In the genomic region with DNA sequence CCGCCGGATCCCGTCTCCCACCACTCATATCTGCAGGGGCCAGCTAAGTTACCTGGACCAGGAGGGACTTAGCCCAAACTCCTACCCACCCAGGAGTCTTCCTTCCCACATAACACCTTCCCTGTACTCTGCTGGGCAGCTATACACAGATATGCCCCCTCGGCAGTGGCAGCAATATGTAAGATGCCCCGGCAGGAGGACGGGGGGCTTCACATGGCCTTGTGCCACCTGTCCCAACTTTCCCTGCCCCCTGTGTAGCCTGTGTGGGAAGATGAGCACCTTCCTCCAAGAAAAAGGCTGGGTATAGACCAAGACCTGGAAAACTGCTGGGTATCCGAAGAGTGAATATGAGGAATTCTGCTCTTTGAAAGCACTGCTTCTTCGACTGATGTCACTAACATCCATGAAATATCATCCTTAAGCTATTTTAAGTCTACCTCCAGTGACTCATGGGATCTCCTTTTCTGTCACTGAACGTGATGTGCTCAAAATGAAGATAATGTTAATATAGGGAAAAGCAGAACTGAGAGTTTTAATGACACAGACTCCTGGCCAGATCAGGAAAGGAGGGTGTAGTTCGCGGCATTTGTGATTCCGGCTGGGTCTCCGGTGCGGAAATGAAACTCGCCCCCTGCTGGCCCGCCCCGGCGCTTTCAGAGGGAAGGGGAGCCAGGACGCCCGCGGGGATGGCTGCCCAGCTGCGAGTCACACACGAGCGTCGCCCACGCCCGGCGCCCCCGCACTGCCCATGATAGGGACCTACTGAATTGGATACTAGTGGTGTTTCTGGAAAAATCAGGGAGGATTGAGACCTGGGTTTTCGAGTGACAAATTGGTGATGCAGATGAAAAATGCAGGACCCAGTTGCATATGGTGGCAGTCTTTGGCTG, we compare ENCODE assay signal across 8 cellular contexts.
DNase-seq lines count a peak whose midpoint lies in the region; ATAC-seq and TF ChIP-seq lines count a peak whose summit lies in the region.

No MANE protein-coding gene starts in this region.

- TF ChIP-seq EP300 in ovary (IDR thresholded peaks at IDR 0.05) = no peak

- peak; percentile 46 for ATAC-seq in GM19025 (IDR thresholded peaks at IDR 0.05; ENCODE audit: low read depth, unreplicated experiment)
- ATAC-seq in HG03159 (IDR thresholded peaks at IDR 0.05; ENCODE audit: unreplicated experiment) = peak; percentile 58

- no peaks in the 10 kb centered on the region for H3K9me3 ChIP-seq in ovary
- no peaks in the 10 kb centered on the region for H3K9me3 ChIP-seq in tibial artery

- no peak for TF ChIP-seq POLR2A in ovary (IDR thresholded peaks at IDR 0.05)

- CTCF ChIA-PET in RWPE1 (lab: Yijun Ruan, JAX) = interaction anchor here (0.6 to 3.6 kb wide), 5 partner anchors 15 to 470 kb away, joined by 3 to 24 read pairs (median 3); no protein-coding TSS in a partner anchor

- peaks cover 6% of the 10 kb centered on the region for H3K4me1 ChIP-seq in ovary (ENCODE audit: insufficient read depth)
- peaks cover 0 to 14% (median 8%) of the 10 kb centered on the region in 4 donors for H3K4me1 ChIP-seq in tibial artery

- intact Hi-C loops in ovary (cut with DNase I) (loop anchor here (5.0 to 10.0 kb wide), 8 partner anchors 167 to 1272 kb away; a partner anchor contains a TSS), tibial artery (cut with DNase I; ENCODE audit: low total_unique reads) (loop anchor here (5.0 to 10.0 kb wide), 3 partner anchors 57 to 467 kb away; no protein-coding TSS in a partner anchor)

- TF ChIP-seq CTCF in RWPE1 (conservative IDR thresholded peaks at IDR 0.05; ENCODE audit: low read depth) (peak; percentile 50), ovary (IDR thresholded peaks at IDR 0.05) (peak; percentile 52 to 70 (median 59)), tibial artery (IDR thresholded peaks at IDR 0.05) (peak; percentile 50 to 57)

- no peaks in the 10 kb centered on the region for H3K36me3 ChIP-seq in ovary
- no peaks in the 10 kb centered on the region for H3K36me3 ChIP-seq in tibial artery

- POLR2A ChIA-PET in RWPE1 (lab: Yijun Ruan, JAX; ENCODE audit: low non-redundant PET) = no interaction called here

- no peak overlapping the region for H3K27ac ChIP-seq in RWPE1
- peak overlapping the region in 1 of 2 donors; percentile 68 for H3K27ac ChIP-seq in ovary
- no peak overlapping the region for H3K27ac ChIP-seq in tibial artery

- WGBS in ovary, 3 donors = 16 to 21% (median 17%) methylated on average over 30 of the region's 30 CpGs

- peak; percentile 54 to 57 for DNase-seq in AML-193 (lab: John Stamatoyannopoulos, UW)
- no peak for DNase-seq in RWPE1 (ENCODE audit: low spot score)
- peak; percentile 30 for DNase-seq in activated gamma-delta T cell (lab: John Stamatoyannopoulos, UW)
- DNase-seq in germinal center (ENCODE audit: low spot score) = peak; percentile 83
- peak; percentile 65 to 84 (median 78) for DNase-seq in ovary
- peak; percentile 63 to 79 for DNase-seq in tibial artery

- H3K27me3 ChIP-seq in ovary = no peaks in the 10 kb centered on the region
- peaks cover 0 to 37% of the 10 kb centered on the region in 2 donors for H3K27me3 ChIP-seq in tibial artery

- peak overlapping the region; percentile 3 for H3K4me3 ChIP-seq in ovary
- peak overlapping the region in 1 of 2 donors; percentile 35 for H3K4me3 ChIP-seq in tibial artery
